13 cellular contexts compared by ENCODE assay signal in genomic region chr18:22165049-22165602, GRCh38. TPM values are rescaled to one million over a fixed set of nuclear protein-coding genes. Genes with fewer than 3 reads are reported as not detected.
DNase-seq lines count a peak whose midpoint lies in the region; ATAC-seq and TF ChIP-seq lines count a peak whose summit lies in the region.
"Had no signal": no experiment of that assay in that cellular context is flagged by ENCODE, and none has a peak within 500 bp of the region (broad histone marks: within the 10 kb centered on the region; RNA-seq: fewer than 3 reads in every experiment).

No MANE protein-coding gene starts in this region.

- peaks cover 3% of the 10 kb centered on the region for H3K27me3 ChIP-seq in mesendoderm (ENCODE audit: insufficient read depth, low read length, poor library complexity)
- peaks cover 49% of the 10 kb centered on the region for H3K27me3 ChIP-seq in HAP-1 (ENCODE audit: low read depth)

- in situ Hi-C loops in HAP-1 (cut with MboI; ENCODE audit: low sequenced_read_pairs): no loop called here

- H3K79me1 ChIP-seq in mesendoderm (ENCODE audit: low read length): peaks cover 3% of the 10 kb centered on the region

- peak overlapping the region; percentile 40 for H3K4me3 Mint-ChIP-seq in T-helper 1 cell treated with Interleukin-12 subunit alpha and Interleukin-12 subunit beta and Interleukin-4 antibody, amounts not matched to agents 30 μg/mL and 1 μg/mL, for 36 hours
- peak overlapping the region in 1 of 2 donors; percentile 64 for H3K4me3 Mint-ChIP-seq in stimulated activated naive B cell treated with anti-CD40 and anti-IgM and Interleukin-4, amounts not matched to agents 10 μg/mL and 1 μg/mL and 100 μg/mL, for 72 hours
- H3K4me3 Mint-ChIP-seq: naive B cell had no signal

- no peak for TF ChIP-seq CTCF in coronary artery (IDR thresholded peaks at IDR 0.05)

- no peak overlapping the region for H4K5ac ChIP-seq in mesendoderm (ENCODE audit: low read length)

- H3K4me3 ChIP-seq in coronary artery: peak overlapping the region; percentile 90
- H3K4me3 ChIP-seq in mesendoderm (ENCODE audit: low read length): peak overlapping the region; percentile 99
- H3K4me3 ChIP-seq in HAP-1: no peak overlapping the region
- H3K4me3 ChIP-seq: SJSA1 had no signal

- DNase-seq in T-helper 1 cell (no peak), coronary artery (ENCODE audit: low spot score) (no peak), mesendoderm (peak; percentile 70), SIG-M5 (lab: John Stamatoyannopoulos, UW) (no peak), HAP-1 (ENCODE audit: low spot score in 2 of 2) (no peak)
- DNase-seq in stimulated activated naive B cell treated with anti-CD40 and anti-IgM and Interleukin-4, amounts not matched to agents 10 μg/mL and 1 μg/mL and 100 μg/mL, for 72 hours: no peak
- DNase-seq: 8988T, foreskin melanocyte, naive B cell, NCI-H510A treated with DMSO at 0.1 percent for 48 hours had no signal

- H3K27ac ChIP-seq in coronary artery (peak overlapping the region; percentile 97 to 99), mesendoderm (ENCODE audit: low read depth, low read length) (peak overlapping the region; percentile 74)
- H3K27ac ChIP-seq: SJSA1 had no signal

- H3K4me1 ChIP-seq in mesendoderm (ENCODE audit: control insufficient read depth, low read depth, low read length) (peaks cover 4% of the 10 kb centered on the region), HAP-1 (no peaks in the 10 kb centered on the region; the same call in 1 of the 2 replicates)

- H4K8ac ChIP-seq in mesendoderm (ENCODE audit: low read depth, low read length): no peak overlapping the region

- peak overlapping the region; percentile 52 for H3K23ac ChIP-seq in mesendoderm (ENCODE audit: low read length)

- peak overlapping the region; percentile 90 for H3K4ac ChIP-seq in mesendoderm (ENCODE audit: low read depth, low read length)

- H2BK120ac ChIP-seq in mesendoderm (ENCODE audit: low read depth, low read length): peak overlapping the region; percentile 92

- peak overlapping the region; percentile 23 for H2BK15ac ChIP-seq in mesendoderm (replicated peaks; ENCODE audit: low read depth)

- H2BK5ac ChIP-seq in mesendoderm (ENCODE audit: low read length): peak overlapping the region; percentile 24

- no peak overlapping the region for H2AK5ac ChIP-seq in mesendoderm (ENCODE audit: low read length)

- H3K56ac ChIP-seq in mesendoderm (ENCODE audit: low read length): peak overlapping the region; percentile 94

- H3K4me2 ChIP-seq in mesendoderm (ENCODE audit: low read length): peak overlapping the region; percentile 61

- peak overlapping the region; percentile 98 for H3K18ac ChIP-seq in mesendoderm (ENCODE audit: low read length)

- WGBS in mesendoderm (ENCODE audit: extremely low coverage, insufficient coverage, low lambda C conversion rate): no CpG with 5 or more reads among the region's 50 CpGs

- no peaks in the 10 kb centered on the region for H3K36me3 ChIP-seq in mesendoderm (ENCODE audit: control insufficient read depth, insufficient read depth, low read length)
- H3K36me3 ChIP-seq in HAP-1 (replicated peaks): no peaks in the 10 kb centered on the region

- peak overlapping the region; percentile 85 for H3K9ac ChIP-seq in mesendoderm (ENCODE audit: low read length)

- ATAC-seq in stimulated activated naive B cell treated with anti-CD40 and anti-IgM and Interleukin-4, amounts not matched to agents 10 μg/mL and 1 μg/mL and 100 μg/mL, for 72 hours (replicated peaks): no peak
- no peak for ATAC-seq in HG03520 (IDR thresholded peaks at IDR 0.05; ENCODE audit: unreplicated experiment)

- H3K79me2 ChIP-seq in mesendoderm (ENCODE audit: control insufficient read depth, insufficient read depth, low read length): peaks cover 43% of the 10 kb centered on the region

- no peaks in the 10 kb centered on the region for H3K36me3 Mint-ChIP-seq in T-helper 1 cell treated with Interleukin-12 subunit alpha and Interleukin-12 subunit beta and Interleukin-4 antibody, amounts not matched to agents 30 μg/mL and 1 μg/mL, for 36 hours (ENCODE audit: low read depth)
- H3K36me3 Mint-ChIP-seq in stimulated activated naive B cell treated with anti-CD40 and anti-IgM and Interleukin-4, amounts not matched to agents 10 μg/mL and 1 μg/mL and 100 μg/mL, for 72 hours: no peaks in the 10 kb centered on the region

- no peaks in the 10 kb centered on the region for H3K9me3 Mint-ChIP-seq in T-helper 1 cell treated with Interleukin-12 subunit alpha and Interleukin-12 subunit beta and Interleukin-4 antibody, amounts not matched to agents 30 μg/mL and 1 μg/mL, for 36 hours
- H3K9me3 Mint-ChIP-seq in stimulated activated naive B cell treated with anti-CD40 and anti-IgM and Interleukin-4, amounts not matched to agents 10 μg/mL and 1 μg/mL and 100 μg/mL, for 72 hours: no peaks in the 10 kb centered on the region

- peaks cover 5% of the 10 kb centered on the region for H3K4me1 Mint-ChIP-seq in T-helper 1 cell treated with Interleukin-12 subunit alpha and Interleukin-12 subunit beta and Interleukin-4 antibody, amounts not matched to agents 30 μg/mL and 1 μg/mL, for 36 hours (ENCODE audit: low read depth)
- H3K4me1 Mint-ChIP-seq in stimulated activated naive B cell treated with anti-CD40 and anti-IgM and Interleukin-4, amounts not matched to agents 10 μg/mL and 1 μg/mL and 100 μg/mL, for 72 hours: peaks cover 18 to 19% of the 10 kb centered on the region in 2 donors

- no peaks in the 10 kb centered on the region for H3K9me3 ChIP-seq in HAP-1
- H3K9me3 ChIP-seq: SJSA1 had no signal

- H3K27ac Mint-ChIP-seq in T-helper 1 cell treated with Interleukin-12 subunit alpha and Interleukin-12 subunit beta and Interleukin-4 antibody, amounts not matched to agents 30 μg/mL and 1 μg/mL, for 36 hours: peak overlapping the region; percentile 76
- peak overlapping the region; percentile 77 for H3K27ac Mint-ChIP-seq in stimulated activated naive B cell treated with anti-CD40 and anti-IgM and Interleukin-4, amounts not matched to agents 10 μg/mL and 1 μg/mL and 100 μg/mL, for 72 hours
- H3K27ac Mint-ChIP-seq: naive B cell had no signal

- peaks cover 75% of the 10 kb centered on the region for H3K27me3 Mint-ChIP-seq in T-helper 1 cell treated with Interleukin-12 subunit alpha and Interleukin-12 subunit beta and Interleukin-4 antibody, amounts not matched to agents 30 μg/mL and 1 μg/mL, for 36 hours (ENCODE audit: low read depth)
- peaks cover 53 to 73% of the 10 kb centered on the region in 2 donors for H3K27me3 Mint-ChIP-seq in stimulated activated naive B cell treated with anti-CD40 and anti-IgM and Interleukin-4, amounts not matched to agents 10 μg/mL and 1 μg/mL and 100 μg/mL, for 72 hours

RNA-seq across cellular contexts. Expression of gene GATA6, which starts 4.3 kb away (rescaled TPM):
- 31.4 TPM for polyA plus RNA-seq in mesendoderm (2013, experiment 1 of 2)
- 28.4 TPM for polyA plus RNA-seq in mesendoderm (2013, experiment 2 of 2)
